23 cellular contexts compared by ENCODE assay signal in genomic region chr6:144493035-144493910, GRCh38.
A peak's percentile ranks its signal among the peaks of the same experiment; 100 is the strongest.
DNase-seq lines count a peak whose midpoint lies in the region; ATAC-seq and TF ChIP-seq lines count a peak whose summit lies in the region.
"Had no signal": no experiment of that assay in that cellular context is flagged by ENCODE, and none has a peak within 500 bp of the region (broad histone marks: within the 10 kb centered on the region; RNA-seq: fewer than 3 reads in every experiment).

No MANE protein-coding gene starts in this region.

- CTCF ChIA-PET in T-cell (lab: Charles Lee): no interaction called here

- H3K27me3 Mint-ChIP-seq in T-cell: no peaks in the 10 kb centered on the region
- H3K27me3 Mint-ChIP-seq: CD4-positive, alpha-beta T cell; effector memory CD8-positive, alpha-beta T cell had no signal

- peaks cover 0 to 4% (median 0%) of the 10 kb centered on the region in 3 donors for H3K9me3 Mint-ChIP-seq in T-cell
- H3K9me3 Mint-ChIP-seq: CD4-positive, alpha-beta T cell; effector memory CD8-positive, alpha-beta T cell had no signal

- H3K4me1 Mint-ChIP-seq in T-cell: peaks cover 9 to 12% (median 11%) of the 10 kb centered on the region in 3 donors

- peaks cover 51% of the 10 kb centered on the region for H3K36me3 Mint-ChIP-seq in T-cell

- DNase-seq in LHCN-M2 (ENCODE audit: low read depth): peak; percentile 50
- peak; percentile 15 for DNase-seq in astrocyte of the cerebellum (ENCODE audit: low read depth)
- peak; percentile 73 for DNase-seq in fibroblast of mammary gland (ENCODE audit: low read depth)
- DNase-seq in retinal pigment epithelial cell (ENCODE audit: low read depth): peak; percentile 9
- DNase-seq in activated T-cell treated with anti-CD3 and anti-CD28 coated beads, Interleukin-2, amount 50 U/mL, for 48 hours: no peak
- no peak for DNase-seq in T-cell
- DNase-seq: activated CD4-positive, CD25-positive, alpha-beta regulatory T cell treated with anti-CD3 and anti-CD28 coated beads, Interleukin-2, amount 50 U/mL, for 72 hours; activated CD8-positive, alpha-beta memory T cell treated with anti-CD3 and anti-CD28 coated beads for 24 hours; activated T-cell treated with anti-CD3 and anti-CD28 coated beads, Interleukin-2, amount 50 U/mL, for 72 hours; CD4-positive, alpha-beta T cell; effector memory CD8-positive, alpha-beta T cell; Kasumi-1; left ventricle myocardium inferior; NCI-H1105 treated with DMSO at 0.1 percent for 48 hours; NCI-H2029 treated with DMSO at 0.1 percent for 48 hours; NCI-H345; NCI-H774; SHP77 treated with DMSO at 0.1 percent for 48 hours; SW 1271; uterus had no signal

- H3K27ac Mint-ChIP-seq in T-cell: no peak overlapping the region
- H3K27ac Mint-ChIP-seq: activated naive CD4-positive, alpha-beta T cell treated with anti-CD3 and anti-CD28 coated beads, Interleukin-2, amount 50 U/mL, for 72 hours; activated T-cell treated with anti-CD3 and anti-CD28 coated beads, Interleukin-2, amount 50 U/mL, for 72 hours; CD4-positive, alpha-beta T cell had no signal

- no peak for ATAC-seq in HG03045 (IDR thresholded peaks at IDR 0.05; ENCODE audit: unreplicated experiment)
- no peak for ATAC-seq in T-cell (replicated peaks in 1 of 4)
- ATAC-seq: activated naive CD4-positive, alpha-beta T cell treated with anti-CD3 and anti-CD28 coated beads, Interleukin-2, amount 50 U/mL, for 72 hours; activated T-cell treated with anti-CD3 and anti-CD28 coated beads, Interleukin-2, amount 50 U/mL, for 72 hours; effector memory CD8-positive, alpha-beta T cell had no signal

- H3K4me3 ChIP-seq in astrocyte of the cerebellum (ENCODE audit: low read depth, low read length) (no peak overlapping the region), fibroblast of mammary gland (ENCODE audit: control insufficient read depth, low read depth, low read length) (no peak overlapping the region), retinal pigment epithelial cell (ENCODE audit: low read length) (no peak overlapping the region)
- H3K4me3 ChIP-seq: HAP-1, left ventricle myocardium inferior, uterus had no signal

- POLR2A ChIA-PET in T-cell (lab: Charles Lee): no interaction called here

- in situ Hi-C loops in astrocyte of the cerebellum (cut with HindIII; ENCODE audit: low sequenced_read_pairs): loop anchor here (25.0 kb wide), 1 partner anchor 381 kb away; no protein-coding TSS in a partner anchor

- no peak overlapping the region for H3K4me3 Mint-ChIP-seq in T-cell
- H3K4me3 Mint-ChIP-seq: activated T-cell treated with anti-CD3 and anti-CD28 coated beads, Interleukin-2, amount 50 U/mL, for 72 hours; CD4-positive, alpha-beta T cell; effector memory CD8-positive, alpha-beta T cell had no signal

- TF ChIP-seq CTCF in astrocyte of the cerebellum (IDR thresholded peaks at IDR 0.05; ENCODE audit: low read depth, low read length, missing control alignments): no peak
- TF ChIP-seq CTCF in fibroblast of mammary gland (conservative IDR thresholded peaks at IDR 0.05; ENCODE audit: control insufficient read depth, insufficient read depth, low read depth, low read length): no peak
- no peak for TF ChIP-seq CTCF in retinal pigment epithelial cell (conservative IDR thresholded peaks at IDR 0.05; ENCODE audit: low read depth, low read length)

Comparison
In these comparisons a context has a peak if more than half of its experiments do, and no peak if none do; other contexts are left out.
1. DNase-seq: peak in LHCN-M2 (single experiment), astrocyte of the cerebellum (single experiment), fibroblast of mammary gland (single experiment) and retinal pigment epithelial cell (single experiment); none in activated T-cell treated with anti-CD3 and anti-CD28 coated beads, Interleukin-2, amount 50 U/mL, for 48 hours (0 of 2) and T-cell (0 of 34).